ENCODE assay signal across 8 cellular contexts in genomic region chr16:20898938-20899502, GRCh38. TPM values are rescaled to one million over a fixed set of nuclear protein-coding genes. Genes with fewer than 3 reads are reported as not detected.
DNase-seq lines count a peak whose midpoint lies in the region; ATAC-seq, FAIRE-seq and TF ChIP-seq lines count a peak whose summit lies in the region.

No MANE protein-coding gene starts in this region.

- no peaks in the 10 kb centered on the region for H3K9me3 Mint-ChIP-seq in IgD-negative memory B cell

- H3K36me3 Mint-ChIP-seq in IgD-negative memory B cell, result no peaks in the 10 kb centered on the region

- CTCF ChIA-PET in A549 (lab: Yijun Ruan, JAX), result interaction anchor here (1.4 to 9.6 kb wide), 2 partner anchors 9 to 49 kb away, joined by 7 to 60 read pairs; no protein-coding TSS in a partner anchor

- peak overlapping the region; percentile 90 for H3K4me3 ChIP-seq in A549
- H3K4me3 ChIP-seq in bronchial epithelial cell (ENCODE audit: low read depth, low read length), result peak overlapping the region; percentile 78
- H3K4me3 ChIP-seq in mesodermal cell (ENCODE audit: extremely low read depth, insufficient read depth, low read length, poor library complexity, severe bottlenecking), result peak overlapping the region; percentile 86

- H3K9me3 ChIP-seq in A549, result no peaks in the 10 kb centered on the region
- no peaks in the 10 kb centered on the region for H3K9me3 ChIP-seq in mesodermal cell (ENCODE audit: control insufficient read depth, low read length)

- H3K4me1 ChIP-seq in A549 (peaks cover 53% of the 10 kb centered on the region), mesodermal cell (ENCODE audit: control insufficient read depth, insufficient read depth, low read length, poor library complexity, severe bottlenecking) (peaks cover 21% of the 10 kb centered on the region)

- H3K27me3 ChIP-seq in bronchial epithelial cell (ENCODE audit: control insufficient read depth, insufficient read depth, low read length), result no peaks in the 10 kb centered on the region

- H3K36me3 ChIP-seq in bronchial epithelial cell (ENCODE audit: control insufficient read depth, insufficient read depth, low read length) (peaks cover 7% of the 10 kb centered on the region), mesodermal cell (ENCODE audit: control insufficient read depth, insufficient read depth, low read length) (peaks cover 40% of the 10 kb centered on the region)

- 45% methylated on average over 8 of the region's 8 CpGs for WGBS in A549 (ENCODE audit: missing lambda C conversion rate)
- WGBS in mesodermal cell (ENCODE audit: insufficient coverage in 2 of 2), 2 experiments, result 60 to 75% methylated on average over 2 to 6 of the region's 8 CpGs

- DNase-seq in A549 (ENCODE audit: low read depth in 1 of 2, low spot score in 1 of 2) (no peak), bronchial epithelial cell (ENCODE audit: low read depth) (peak; percentile 44), OCI-M1 (lab: John Stamatoyannopoulos, UW) (no peak), NCI-H345 treated with DMSO at 0.1 percent for 48 hours (lab: John Stamatoyannopoulos, UW; ENCODE audit: unreplicated experiment) (no peak), NCI-H345 (lab: John Stamatoyannopoulos, UW) (no peak)
- no peak for DNase-seq in NK-92 treated with Interleukin-12 subunit alpha and Interleukin-12 subunit beta, amount 100 ng/mL, for 24 hours (lab: John Stamatoyannopoulos, UW)

- no peak for TF ChIP-seq POLR2A in A549 (IDR thresholded peaks at IDR 0.05; ENCODE audit: low read length)

- peak overlapping the region; percentile 10 to 96 (median 63) for H3K27ac Mint-ChIP-seq in IgD-negative memory B cell

- peak overlapping the region; percentile 92 to 99 (median 96) for H3K4me3 Mint-ChIP-seq in IgD-negative memory B cell

- H3K4me2 ChIP-seq in A549, result peak overlapping the region; percentile 91

- FAIRE-seq in A549 (lab: Jason Lieb, UNC), result no peak
- FAIRE-seq in bronchial epithelial cell (lab: Jason Lieb, UNC), result no peak

- H3K4me1 Mint-ChIP-seq in IgD-negative memory B cell, result peaks cover 29 to 38% (median 35%) of the 10 kb centered on the region in 3 donors

- no peak for ATAC-seq in A549

- no peak for TF ChIP-seq RAD21 in A549 (conservative IDR thresholded peaks at IDR 0.05 in 1 of 2, IDR thresholded peaks at IDR 0.05 in 1 of 2)

- no peak for TF ChIP-seq EP300 in A549 (IDR thresholded peaks at IDR 0.05)

- H3K27me3 Mint-ChIP-seq in IgD-negative memory B cell, result no peaks in the 10 kb centered on the region

- H3K27ac ChIP-seq in A549 (peak overlapping the region; percentile 92 to 98), mesodermal cell (ENCODE audit: low read depth, low read length, severe bottlenecking) (peak overlapping the region; percentile 98)

- TF ChIP-seq CTCF in A549 (IDR thresholded peaks at IDR 0.05) (no peak), bronchial epithelial cell (IDR thresholded peaks at IDR 0.05; ENCODE audit: insufficient read depth, low read length, severe bottlenecking) (no peak)

- POLR2A ChIA-PET in A549 (lab: Yijun Ruan, JAX), result interaction anchor here (1.2 to 1.9 kb wide), 5 partner anchors 15 to 92 kb away, joined by 5 to 15 read pairs (median 8); partner anchors contain the start of genes ERI2 and REXO5

TF ChIP-seq in A549, 52 proteins besides CTCF, POLR2A, EP300 and RAD21:
- no peak for TF ChIP-seq JUNB (IDR thresholded peaks at IDR 0.05)
- TF ChIP-seq FOXS1 (CRISPR knock-in tag; IDR thresholded peaks at IDR 0.05), result no peak
- TF ChIP-seq, protein P1, sequence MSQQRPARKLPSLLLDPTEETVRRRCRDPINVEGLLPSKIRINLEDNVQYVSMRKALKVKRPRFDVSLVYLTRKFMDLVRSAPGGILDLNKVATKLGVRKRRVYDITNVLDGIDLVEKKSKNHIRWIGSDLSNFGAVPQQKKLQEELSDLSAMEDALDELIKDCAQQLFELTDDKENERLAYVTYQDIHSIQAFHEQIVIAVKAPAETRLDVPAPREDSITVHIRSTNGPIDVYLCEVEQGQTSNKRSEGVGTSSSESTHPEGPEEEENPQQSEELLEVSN (IDR thresholded peaks at IDR 0.05; ENCODE audit: borderline replicate concordance, low read depth), result no peak
- no peak for TF ChIP-seq NPAS2 (CRISPR knock-in tag; IDR thresholded peaks at IDR 0.05; ENCODE audit: borderline replicate concordance)
- no peak for TF ChIP-seq ESRRA (IDR thresholded peaks at IDR 0.05; ENCODE audit: borderline replicate concordance, low read length)
- TF ChIP-seq NFE2L2 (conservative IDR thresholded peaks at IDR 0.05; ENCODE audit: low read length), result no peak
- TF ChIP-seq HOXA7 (CRISPR knock-in tag; IDR thresholded peaks at IDR 0.05), result no peak
- no peak for TF ChIP-seq EHF (CRISPR knock-in tag; IDR thresholded peaks at IDR 0.05)
- no peak for TF ChIP-seq FOSL2 (IDR thresholded peaks at IDR 0.05)
- no peak for TF ChIP-seq FOSL2 (CRISPR knock-in tag; IDR thresholded peaks at IDR 0.05)
- no peak for TF ChIP-seq KDM1A (IDR thresholded peaks at IDR 0.05; ENCODE audit: low read depth)

RNA-seq across cellular contexts. Expression of gene DCUN1D3, which starts 1.1 kb away (rescaled TPM):
- polyA plus RNA-seq in A549 (2011; rRNA removed) (7.2 and 7.5 TPM in 2 replicates), A549 (2017; fragmentation: RNase III; extraction: RNeasy Plus Mini Kit Qiagen cat#74134 plus additional on column Dnase treatment) (5.2 to 5.9 TPM (median 5.9 TPM) in 3 replicates), IgD-negative memory B cell (0.97 TPM)
- polyA plus RNA-seq in A549 (2012; cell fraction: cytosol; rRNA removed), result 2.1 and 2.3 TPM in 2 replicates
- 2.0 and 3.5 TPM in 2 replicates for polyA plus RNA-seq in A549 (2012; cell fraction: nucleus; rRNA removed)
- 16.4 and 17.8 TPM in 2 replicates for polyA minus RNA-seq in A549 (2011; rRNA and poly(A)+ RNA removed)
- 14.0 and 17.8 TPM in 2 replicates for total RNA-seq in bronchial epithelial cell
- 9.2 TPM for polyA plus RNA-seq in mesodermal cell (2013, experiment 1 of 2)
- polyA plus RNA-seq in mesodermal cell (2013, experiment 2 of 2), result 7.5 TPM

RNA-seq across cellular contexts. Expression of gene LYRM1, which starts 1.6 kb away (rescaled TPM):
- polyA plus RNA-seq in A549 (2011; rRNA removed) (37.8 and 44.0 TPM in 2 replicates), A549 (2017; fragmentation: RNase III; extraction: RNeasy Plus Mini Kit Qiagen cat#74134 plus additional on column Dnase treatment) (38.6 to 48.8 TPM (median 40.6 TPM) in 3 replicates), IgD-negative memory B cell (33.5 TPM)
- polyA plus RNA-seq in A549 (2012; cell fraction: cytosol; rRNA removed), result 16.6 and 17.7 TPM in 2 replicates
- 3.8 and 6.5 TPM in 2 replicates for polyA plus RNA-seq in A549 (2012; cell fraction: nucleus; rRNA removed)
- 9.4 and 12.8 TPM in 2 replicates for polyA minus RNA-seq in A549 (2011; rRNA and poly(A)+ RNA removed)
- total RNA-seq in bronchial epithelial cell, result 40.8 and 47.9 TPM in 2 replicates
- 31.1 TPM for polyA plus RNA-seq in mesodermal cell (2013, experiment 1 of 2)
- polyA plus RNA-seq in mesodermal cell (2013, experiment 2 of 2), result 31.6 TPM
